ENCODE assay signal across 1 cellular context in the genomic region with DNA sequence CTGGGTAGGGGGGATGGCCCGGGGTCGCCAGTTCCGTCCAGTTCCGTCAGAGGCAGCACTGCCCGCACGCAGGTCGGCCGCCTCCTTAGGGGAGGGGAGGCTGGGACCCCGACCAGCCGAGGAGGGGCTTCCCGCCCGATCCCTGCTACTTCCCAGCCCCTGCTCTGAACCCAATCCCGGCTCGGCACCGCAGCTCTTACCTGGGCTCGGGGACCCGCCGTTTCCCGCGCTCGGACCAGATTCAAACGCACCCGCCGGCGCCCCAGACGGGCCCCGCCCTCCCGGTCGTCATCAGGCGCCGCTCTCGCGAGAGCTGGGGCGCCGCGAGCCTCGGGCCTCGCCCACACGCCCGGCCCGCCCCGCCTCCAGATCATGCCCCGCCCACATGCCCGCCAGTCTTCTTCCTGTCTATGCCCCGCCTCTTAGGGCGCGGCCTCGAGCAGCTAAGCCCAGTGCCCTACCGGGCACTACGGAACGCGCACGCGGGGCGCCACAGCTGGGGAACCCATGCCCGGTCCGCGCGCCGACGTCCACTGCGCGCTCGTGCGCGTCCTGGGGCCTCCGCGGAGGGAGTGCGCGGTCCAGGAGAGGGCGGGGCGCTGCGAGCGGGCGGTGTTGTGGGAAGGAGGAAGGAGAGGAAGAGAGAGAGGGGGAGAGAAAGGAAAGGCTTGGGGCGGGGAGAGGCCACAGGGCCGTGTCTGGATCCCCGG.
TF ChIP-seq lines count a peak whose summit lies in the region.

A gene with protein sequence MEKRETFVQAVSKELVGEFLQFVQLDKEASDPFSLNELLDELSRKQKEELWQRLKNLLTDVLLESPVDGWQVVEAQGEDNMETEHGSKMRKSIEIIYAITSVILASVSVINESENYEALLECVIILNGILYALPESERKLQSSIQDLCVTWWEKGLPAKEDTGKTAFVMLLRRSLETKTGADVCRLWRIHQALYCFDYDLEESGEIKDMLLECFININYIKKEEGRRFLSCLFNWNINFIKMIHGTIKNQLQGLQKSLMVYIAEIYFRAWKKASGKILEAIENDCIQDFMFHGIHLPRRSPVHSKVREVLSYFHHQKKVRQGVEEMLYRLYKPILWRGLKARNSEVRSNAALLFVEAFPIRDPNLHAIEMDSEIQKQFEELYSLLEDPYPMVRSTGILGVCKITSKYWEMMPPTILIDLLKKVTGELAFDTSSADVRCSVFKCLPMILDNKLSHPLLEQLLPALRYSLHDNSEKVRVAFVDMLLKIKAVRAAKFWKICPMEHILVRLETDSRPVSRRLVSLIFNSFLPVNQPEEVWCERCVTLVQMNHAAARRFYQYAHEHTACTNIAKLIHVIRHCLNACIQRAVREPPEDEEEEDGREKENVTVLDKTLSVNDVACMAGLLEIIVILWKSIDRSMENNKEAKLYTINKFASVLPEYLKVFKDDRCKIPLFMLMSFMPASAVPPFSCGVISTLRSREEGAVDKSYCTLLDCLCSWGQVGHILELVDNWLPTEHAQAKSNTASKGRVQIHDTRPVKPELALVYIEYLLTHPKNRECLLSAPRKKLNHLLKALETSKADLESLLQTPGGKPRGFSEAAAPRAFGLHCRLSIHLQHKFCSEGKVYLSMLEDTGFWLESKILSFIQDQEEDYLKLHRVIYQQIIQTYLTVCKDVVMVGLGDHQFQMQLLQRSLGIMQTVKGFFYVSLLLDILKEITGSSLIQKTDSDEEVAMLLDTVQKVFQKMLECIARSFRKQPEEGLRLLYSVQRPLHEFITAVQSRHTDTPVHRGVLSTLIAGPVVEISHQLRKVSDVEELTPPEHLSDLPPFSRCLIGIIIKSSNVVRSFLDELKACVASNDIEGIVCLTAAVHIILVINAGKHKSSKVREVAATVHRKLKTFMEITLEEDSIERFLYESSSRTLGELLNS (minus strand): TSS at position 281 of the 710 bp plus-strand sequence. CDS start 2,905 bp downstream, outside the sequence.

TF ChIP-seq in K562, 482 proteins besides CTCF, POLR2A, EP300 and RAD21 (continued from another document and continues in another):
- peak; percentile 70; the same call in 1 of the 2 replicates for TF ChIP-seq ZNF24 (IDR thresholded peaks at IDR 0.05)
- peak; percentile 67 for TF ChIP-seq HLTF (IDR thresholded peaks at IDR 0.05)
- TF ChIP-seq, protein P1, sequence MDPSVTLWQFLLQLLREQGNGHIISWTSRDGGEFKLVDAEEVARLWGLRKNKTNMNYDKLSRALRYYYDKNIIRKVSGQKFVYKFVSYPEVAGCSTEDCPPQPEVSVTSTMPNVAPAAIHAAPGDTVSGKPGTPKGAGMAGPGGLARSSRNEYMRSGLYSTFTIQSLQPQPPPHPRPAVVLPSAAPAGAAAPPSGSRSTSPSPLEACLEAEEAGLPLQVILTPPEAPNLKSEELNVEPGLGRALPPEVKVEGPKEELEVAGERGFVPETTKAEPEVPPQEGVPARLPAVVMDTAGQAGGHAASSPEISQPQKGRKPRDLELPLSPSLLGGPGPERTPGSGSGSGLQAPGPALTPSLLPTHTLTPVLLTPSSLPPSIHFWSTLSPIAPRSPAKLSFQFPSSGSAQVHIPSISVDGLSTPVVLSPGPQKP (CRISPR knock-in tag; IDR thresholded peaks at IDR 0.05): no peak
- TF ChIP-seq ESRRB (CRISPR knock-in tag; IDR thresholded peaks at IDR 0.05; ENCODE audit: borderline replicate concordance): no peak
- no peak; the same call in 1 of the 2 replicates for TF ChIP-seq ZEB2 (IDR thresholded peaks at IDR 0.05)
- TF ChIP-seq NFIC (IDR thresholded peaks at IDR 0.05): peak; percentile 73
- TF ChIP-seq NFATC3 (IDR thresholded peaks at IDR 0.05): no peak
- TF ChIP-seq CHD4 (IDR thresholded peaks at IDR 0.05; ENCODE audit: insufficient read depth, insufficient replicate concordance, low read depth, low read length, poor library complexity, severe bottlenecking): no peak
- TF ChIP-seq BRF1 (IDR thresholded peaks at IDR 0.05; ENCODE audit: borderline replicate concordance, extremely low read depth, insufficient read length): no peak
- TF ChIP-seq NCOR1 (IDR thresholded peaks at IDR 0.05): no peak
- peak; percentile 82 for TF ChIP-seq TAF1 (IDR thresholded peaks at IDR 0.05; ENCODE audit: control insufficient read depth, extremely low read depth, insufficient read depth, low read length, severe bottlenecking)
- TF ChIP-seq NFE2 (IDR thresholded peaks at IDR 0.05; ENCODE audit: low read depth): no peak
- TF ChIP-seq, protein P2, sequence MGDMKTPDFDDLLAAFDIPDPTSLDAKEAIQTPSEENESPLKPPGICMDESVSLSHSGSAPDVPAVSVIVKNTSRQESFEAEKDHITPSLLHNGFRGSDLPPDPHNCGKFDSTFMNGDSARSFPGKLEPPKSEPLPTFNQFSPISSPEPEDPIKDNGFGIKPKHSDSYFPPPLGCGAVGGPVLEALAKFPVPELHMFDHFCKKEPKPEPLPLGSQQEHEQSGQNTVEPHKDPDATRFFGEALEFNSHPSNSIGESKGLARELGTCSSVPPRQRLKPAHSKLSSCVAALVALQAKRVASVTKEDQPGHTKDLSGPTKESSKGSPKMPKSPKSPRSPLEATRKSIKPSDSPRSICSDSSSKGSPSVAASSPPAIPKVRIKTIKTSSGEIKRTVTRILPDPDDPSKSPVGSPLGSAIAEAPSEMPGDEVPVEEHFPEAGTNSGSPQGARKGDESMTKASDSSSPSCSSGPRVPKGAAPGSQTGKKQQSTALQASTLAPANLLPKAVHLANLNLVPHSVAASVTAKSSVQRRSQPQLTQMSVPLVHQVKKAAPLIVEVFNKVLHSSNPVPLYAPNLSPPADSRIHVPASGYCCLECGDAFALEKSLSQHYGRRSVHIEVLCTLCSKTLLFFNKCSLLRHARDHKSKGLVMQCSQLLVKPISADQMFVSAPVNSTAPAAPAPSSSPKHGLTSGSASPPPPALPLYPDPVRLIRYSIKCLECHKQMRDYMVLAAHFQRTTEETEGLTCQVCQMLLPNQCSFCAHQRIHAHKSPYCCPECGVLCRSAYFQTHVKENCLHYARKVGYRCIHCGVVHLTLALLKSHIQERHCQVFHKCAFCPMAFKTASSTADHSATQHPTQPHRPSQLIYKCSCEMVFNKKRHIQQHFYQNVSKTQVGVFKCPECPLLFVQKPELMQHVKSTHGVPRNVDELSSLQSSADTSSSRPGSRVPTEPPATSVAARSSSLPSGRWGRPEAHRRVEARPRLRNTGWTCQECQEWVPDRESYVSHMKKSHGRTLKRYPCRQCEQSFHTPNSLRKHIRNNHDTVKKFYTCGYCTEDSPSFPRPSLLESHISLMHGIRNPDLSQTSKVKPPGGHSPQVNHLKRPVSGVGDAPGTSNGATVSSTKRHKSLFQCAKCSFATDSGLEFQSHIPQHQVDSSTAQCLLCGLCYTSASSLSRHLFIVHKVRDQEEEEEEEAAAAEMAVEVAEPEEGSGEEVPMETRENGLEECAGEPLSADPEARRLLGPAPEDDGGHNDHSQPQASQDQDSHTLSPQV (IDR thresholded peaks at IDR 0.05): peak; percentile 60; the same call in 1 of the 2 replicates
- peak in 1 of 2 experiments; percentile 58; a peak in 1 of 4 replicates for TF ChIP-seq TEAD1 (CRISPR knock-in tag; IDR thresholded peaks at IDR 0.05)
- no peak for TF ChIP-seq NELFE (IDR thresholded peaks at IDR 0.05; ENCODE audit: insufficient read depth, insufficient read length)
- no peak for TF ChIP-seq ZNF212 (CRISPR knock-in tag; IDR thresholded peaks at IDR 0.05)
- TF ChIP-seq NCOA4 (IDR thresholded peaks at IDR 0.05; ENCODE audit: partially characterized antibody): no peak
- peak; percentile 19; the same call in 1 of the 2 replicates for TF ChIP-seq NFRKB (IDR thresholded peaks at IDR 0.05; ENCODE audit: low read depth)
- TF ChIP-seq, protein P3, sequence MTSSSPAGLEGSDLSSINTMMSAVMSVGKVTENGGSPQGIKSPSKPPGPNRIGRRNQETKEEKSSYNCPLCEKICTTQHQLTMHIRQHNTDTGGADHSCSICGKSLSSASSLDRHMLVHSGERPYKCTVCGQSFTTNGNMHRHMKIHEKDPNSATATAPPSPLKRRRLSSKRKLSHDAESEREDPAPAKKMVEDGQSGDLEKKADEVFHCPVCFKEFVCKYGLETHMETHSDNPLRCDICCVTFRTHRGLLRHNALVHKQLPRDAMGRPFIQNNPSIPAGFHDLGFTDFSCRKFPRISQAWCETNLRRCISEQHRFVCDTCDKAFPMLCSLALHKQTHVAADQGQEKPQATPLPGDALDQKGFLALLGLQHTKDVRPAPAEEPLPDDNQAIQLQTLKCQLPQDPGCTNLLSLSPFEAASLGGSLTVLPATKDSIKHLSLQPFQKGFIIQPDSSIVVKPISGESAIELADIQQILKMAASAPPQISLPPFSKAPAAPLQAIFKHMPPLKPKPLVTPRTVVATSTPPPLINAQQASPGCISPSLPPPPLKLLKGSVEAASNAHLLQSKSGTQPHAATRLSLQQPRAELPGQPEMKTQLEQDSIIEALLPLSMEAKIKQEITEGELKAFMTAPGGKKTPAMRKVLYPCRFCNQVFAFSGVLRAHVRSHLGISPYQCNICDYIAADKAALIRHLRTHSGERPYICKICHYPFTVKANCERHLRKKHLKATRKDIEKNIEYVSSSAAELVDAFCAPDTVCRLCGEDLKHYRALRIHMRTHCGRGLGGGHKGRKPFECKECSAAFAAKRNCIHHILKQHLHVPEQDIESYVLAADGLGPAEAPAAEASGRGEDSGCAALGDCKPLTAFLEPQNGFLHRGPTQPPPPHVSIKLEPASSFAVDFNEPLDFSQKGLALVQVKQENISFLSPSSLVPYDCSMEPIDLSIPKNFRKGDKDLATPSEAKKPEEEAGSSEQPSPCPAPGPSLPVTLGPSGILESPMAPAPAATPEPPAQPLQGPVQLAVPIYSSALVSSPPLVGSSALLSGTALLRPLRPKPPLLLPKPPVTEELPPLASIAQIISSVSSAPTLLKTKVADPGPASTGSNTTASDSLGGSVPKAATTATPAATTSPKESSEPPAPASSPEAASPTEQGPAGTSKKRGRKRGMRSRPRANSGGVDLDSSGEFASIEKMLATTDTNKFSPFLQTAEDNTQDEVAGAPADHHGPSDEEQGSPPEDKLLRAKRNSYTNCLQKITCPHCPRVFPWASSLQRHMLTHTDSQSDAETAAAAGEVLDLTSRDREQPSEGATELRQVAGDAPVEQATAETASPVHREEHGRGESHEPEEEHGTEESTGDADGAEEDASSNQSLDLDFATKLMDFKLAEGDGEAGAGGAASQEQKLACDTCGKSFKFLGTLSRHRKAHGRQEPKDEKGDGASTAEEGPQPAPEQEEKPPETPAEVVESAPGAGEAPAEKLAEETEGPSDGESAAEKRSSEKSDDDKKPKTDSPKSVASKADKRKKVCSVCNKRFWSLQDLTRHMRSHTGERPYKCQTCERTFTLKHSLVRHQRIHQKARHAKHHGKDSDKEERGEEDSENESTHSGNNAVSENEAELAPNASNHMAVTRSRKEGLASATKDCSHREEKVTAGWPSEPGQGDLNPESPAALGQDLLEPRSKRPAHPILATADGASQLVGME (CRISPR knock-in tag; IDR thresholded peaks at IDR 0.05): no peak
- TF ChIP-seq, protein P4, sequence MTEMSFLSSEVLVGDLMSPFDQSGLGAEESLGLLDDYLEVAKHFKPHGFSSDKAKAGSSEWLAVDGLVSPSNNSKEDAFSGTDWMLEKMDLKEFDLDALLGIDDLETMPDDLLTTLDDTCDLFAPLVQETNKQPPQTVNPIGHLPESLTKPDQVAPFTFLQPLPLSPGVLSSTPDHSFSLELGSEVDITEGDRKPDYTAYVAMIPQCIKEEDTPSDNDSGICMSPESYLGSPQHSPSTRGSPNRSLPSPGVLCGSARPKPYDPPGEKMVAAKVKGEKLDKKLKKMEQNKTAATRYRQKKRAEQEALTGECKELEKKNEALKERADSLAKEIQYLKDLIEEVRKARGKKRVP (CRISPR knock-in tag; IDR thresholded peaks at IDR 0.05): no peak
- no peak for TF ChIP-seq ZNF668 (CRISPR knock-in tag; IDR thresholded peaks at IDR 0.05)
- TF ChIP-seq MCM2 (IDR thresholded peaks at IDR 0.05; ENCODE audit: low read depth): no peak
- TF ChIP-seq, protein P5, sequence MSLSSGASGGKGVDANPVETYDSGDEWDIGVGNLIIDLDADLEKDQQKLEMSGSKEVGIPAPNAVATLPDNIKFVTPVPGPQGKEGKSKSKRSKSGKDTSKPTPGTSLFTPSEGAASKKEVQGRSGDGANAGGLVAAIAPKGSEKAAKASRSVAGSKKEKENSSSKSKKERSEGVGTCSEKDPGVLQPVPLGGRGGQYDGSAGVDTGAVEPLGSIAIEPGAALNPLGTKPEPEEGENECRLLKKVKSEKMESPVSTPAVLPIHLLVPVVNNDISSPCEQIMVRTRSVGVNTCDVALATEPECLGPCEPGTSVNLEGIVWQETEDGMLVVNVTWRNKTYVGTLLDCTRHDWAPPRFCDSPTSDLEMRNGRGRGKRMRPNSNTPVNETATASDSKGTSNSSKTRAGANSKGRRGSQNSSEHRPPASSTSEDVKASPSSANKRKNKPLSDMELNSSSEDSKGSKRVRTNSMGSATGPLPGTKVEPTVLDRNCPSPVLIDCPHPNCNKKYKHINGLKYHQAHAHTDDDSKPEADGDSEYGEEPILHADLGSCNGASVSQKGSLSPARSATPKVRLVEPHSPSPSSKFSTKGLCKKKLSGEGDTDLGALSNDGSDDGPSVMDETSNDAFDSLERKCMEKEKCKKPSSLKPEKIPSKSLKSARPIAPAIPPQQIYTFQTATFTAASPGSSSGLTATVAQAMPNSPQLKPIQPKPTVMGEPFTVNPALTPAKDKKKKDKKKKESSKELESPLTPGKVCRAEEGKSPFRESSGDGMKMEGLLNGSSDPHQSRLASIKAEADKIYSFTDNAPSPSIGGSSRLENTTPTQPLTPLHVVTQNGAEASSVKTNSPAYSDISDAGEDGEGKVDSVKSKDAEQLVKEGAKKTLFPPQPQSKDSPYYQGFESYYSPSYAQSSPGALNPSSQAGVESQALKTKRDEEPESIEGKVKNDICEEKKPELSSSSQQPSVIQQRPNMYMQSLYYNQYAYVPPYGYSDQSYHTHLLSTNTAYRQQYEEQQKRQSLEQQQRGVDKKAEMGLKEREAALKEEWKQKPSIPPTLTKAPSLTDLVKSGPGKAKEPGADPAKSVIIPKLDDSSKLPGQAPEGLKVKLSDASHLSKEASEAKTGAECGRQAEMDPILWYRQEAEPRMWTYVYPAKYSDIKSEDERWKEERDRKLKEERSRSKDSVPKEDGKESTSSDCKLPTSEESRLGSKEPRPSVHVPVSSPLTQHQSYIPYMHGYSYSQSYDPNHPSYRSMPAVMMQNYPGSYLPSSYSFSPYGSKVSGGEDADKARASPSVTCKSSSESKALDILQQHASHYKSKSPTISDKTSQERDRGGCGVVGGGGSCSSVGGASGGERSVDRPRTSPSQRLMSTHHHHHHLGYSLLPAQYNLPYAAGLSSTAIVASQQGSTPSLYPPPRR (CRISPR knock-in tag; IDR thresholded peaks at IDR 0.05; ENCODE audit: borderline replicate concordance): peak; percentile 94; the same call in 1 of the 2 replicates
- no peak for TF ChIP-seq ZSCAN29 (IDR thresholded peaks at IDR 0.05)
- TF ChIP-seq CAMTA2 (CRISPR knock-in tag; conservative IDR thresholded peaks at IDR 0.05): no peak
- TF ChIP-seq, protein P6, sequence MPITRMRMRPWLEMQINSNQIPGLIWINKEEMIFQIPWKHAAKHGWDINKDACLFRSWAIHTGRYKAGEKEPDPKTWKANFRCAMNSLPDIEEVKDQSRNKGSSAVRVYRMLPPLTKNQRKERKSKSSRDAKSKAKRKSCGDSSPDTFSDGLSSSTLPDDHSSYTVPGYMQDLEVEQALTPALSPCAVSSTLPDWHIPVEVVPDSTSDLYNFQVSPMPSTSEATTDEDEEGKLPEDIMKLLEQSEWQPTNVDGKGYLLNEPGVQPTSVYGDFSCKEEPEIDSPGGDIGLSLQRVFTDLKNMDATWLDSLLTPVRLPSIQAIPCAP (CRISPR knock-in tag; IDR thresholded peaks at IDR 0.05; ENCODE audit: borderline replicate concordance): no peak
- no peak for TF ChIP-seq ZNF436 (CRISPR knock-in tag; IDR thresholded peaks at IDR 0.05)
- peak; percentile 87 for TF ChIP-seq KLF1 (tag; IDR thresholded peaks at IDR 0.05)
- TF ChIP-seq MBD2 (IDR thresholded peaks at IDR 0.05; ENCODE audit: borderline replicate concordance, low read depth): peak; percentile 73
- TF ChIP-seq PRPF4 (IDR thresholded peaks at IDR 0.05; ENCODE audit: insufficient read depth, low read depth, low read length, poor library complexity, severe bottlenecking): no peak
- no peak for TF ChIP-seq ZNF140 (CRISPR knock-in tag; IDR thresholded peaks at IDR 0.05)
